ENCODE assay signal across 9 cellular contexts in genomic region chr4:77158487-77158861, GRCh38. TPM values are rescaled to one million over a fixed set of nuclear protein-coding genes. Genes with fewer than 3 reads are reported as not detected.
DNase-seq lines count a peak whose midpoint lies in the region; ATAC-seq, FAIRE-seq and TF ChIP-seq lines count a peak whose summit lies in the region.
"Had no signal": no experiment of that assay in that cellular context is flagged by ENCODE, and none has a peak within 500 bp of the region (broad histone marks: within the 10 kb centered on the region; RNA-seq: fewer than 3 reads in every experiment).

No MANE protein-coding gene starts in this region.

- no peak for ATAC-seq in GM18502 (IDR thresholded peaks at IDR 0.05; ENCODE audit: poor library complexity, unreplicated experiment)

- no peak for TF ChIP-seq CTCF in AG09309 (IDR thresholded peaks at IDR 0.05; ENCODE audit: control insufficient read depth, insufficient read depth, low read depth, low read length, missing control alignments)
- no peak for TF ChIP-seq CTCF in bronchial epithelial cell (IDR thresholded peaks at IDR 0.05; ENCODE audit: insufficient read depth, low read length, severe bottlenecking)

- no peaks in the 10 kb centered on the region for H3K27me3 ChIP-seq in bronchial epithelial cell (ENCODE audit: control insufficient read depth, insufficient read depth, low read length)
- H3K27me3 ChIP-seq in muscle layer of colon (ENCODE audit: control insufficient read depth in 1 of 2, insufficient read depth in 2 of 2, low read length in 2 of 2), result no peaks in the 10 kb centered on the region

- no peaks in the 10 kb centered on the region for H3K9me3 ChIP-seq in muscle layer of colon (ENCODE audit: low read length)

- no peak for FAIRE-seq in bronchial epithelial cell (lab: Jason Lieb, UNC)
- FAIRE-seq: islet of Langerhans had no signal

- DNase-seq in AG09309 (ENCODE audit: low read depth) (no peak), NCI-H226 (peak; percentile 46), bronchial epithelial cell (ENCODE audit: low read depth) (no peak), COR-L47 (lab: John Stamatoyannopoulos, UW) (no peak), NCI-H2107 treated with DMSO at 0.1 percent for 48 hours (lab: John Stamatoyannopoulos, UW; ENCODE audit: unreplicated experiment) (no peak), medulla oblongata (ENCODE audit: extremely low spot score) (no peak)

- H3K4me1 ChIP-seq in muscle layer of colon (ENCODE audit: insufficient read depth, low read length), result peaks cover 13% of the 10 kb centered on the region

- peak overlapping the region; percentile 93 for H3K27ac ChIP-seq in muscle layer of colon (ENCODE audit: low read depth, low read length)

- H3K36me3 ChIP-seq in bronchial epithelial cell (ENCODE audit: control insufficient read depth, insufficient read depth, low read length) (peaks cover 15% of the 10 kb centered on the region), muscle layer of colon (ENCODE audit: insufficient read depth, low read length) (peaks cover 22% of the 10 kb centered on the region)

- H3K4me3 ChIP-seq in AG09309 (ENCODE audit: control insufficient read depth, low read depth, low read length) (peak overlapping the region; percentile 94), bronchial epithelial cell (ENCODE audit: low read depth, low read length) (peak overlapping the region; percentile 100), muscle layer of colon (ENCODE audit: low read depth in 1 of 2, low read length in 2 of 2) (peak overlapping the region; percentile 97 to 98)

- no peak overlapping the region for H3K9ac ChIP-seq in muscle layer of colon (ENCODE audit: low read length)

RNA-seq across cellular contexts. Expression of gene CCNG2, which starts 1.5 kb away (rescaled TPM):
- total RNA-seq in bronchial epithelial cell, result 18.7 and 19.3 TPM in 2 replicates
